ENCODE assay signal across 22 cellular contexts in the genomic region with DNA sequence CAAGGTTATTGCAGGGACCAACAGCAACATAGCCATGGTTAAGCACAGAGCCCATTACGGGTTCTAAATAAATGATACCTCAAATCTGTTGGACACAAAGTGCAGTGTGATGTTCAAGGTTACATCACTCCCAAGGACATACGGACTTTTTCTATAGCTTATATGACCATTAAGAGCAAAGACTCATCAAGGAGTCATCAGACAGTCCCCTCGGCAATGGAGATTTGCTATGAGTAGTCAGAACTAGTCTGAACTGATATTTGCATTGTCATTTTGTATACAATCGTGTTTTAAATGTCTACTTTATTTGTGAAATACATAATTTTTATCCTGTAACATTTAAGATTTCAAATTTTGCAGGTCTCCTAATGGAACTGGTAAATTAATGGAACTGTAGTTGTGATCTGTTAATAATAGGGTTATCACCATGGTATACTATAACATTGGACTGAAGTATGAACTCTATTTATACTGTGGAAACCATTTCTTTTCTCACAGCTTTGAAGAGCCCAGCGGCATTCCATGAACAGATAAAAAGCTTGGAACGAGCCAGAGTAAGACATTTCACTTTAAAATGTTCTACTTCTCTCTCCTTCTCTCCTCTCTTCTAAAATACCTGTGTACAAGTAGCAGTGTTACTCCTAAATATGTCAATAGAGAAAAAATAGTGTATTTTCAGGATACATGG.
"Had no signal": no experiment of that assay in that cellular context is flagged by ENCODE, and none has a peak within 500 bp of the region (broad histone marks: within the 10 kb centered on the region; RNA-seq: fewer than 3 reads in every experiment).

No MANE protein-coding gene starts in this region.

- H3K9me3 ChIP-seq: MG63, SJSA1 had no signal

- ATAC-seq: HepG2, Panc1 had no signal

- DNase-seq: IMR-90, Karpas-422, KG1, MG63, NCI-H1092, NCI-H1105 treated with DMSO at 0.1 percent for 48 hours, NCI-H1417 treated with DMSO at 0.1 percent for 48 hours, NCI-H146, NCI-H1694 treated with DMSO at 0.1 percent for 48 hours, NCI-H1930, NCI-H2081, NCI-H2107, NCI-H2227 treated with DMSO at 0.1 percent for 48 hours, NCI-H524, NCI-H526 treated with DMSO at 0.1 percent for 48 hours, NCI-H748 treated with DMSO at 0.1 percent for 48 hours, Right ventricle myocardium superior, SIG-M5 had no signal

- H3K27me3 ChIP-seq: MG63, SJSA1 had no signal

- FAIRE-seq: HepG2 had no signal

- H3K27ac ChIP-seq: SJSA1, SK-N-MC had no signal

- H3K4me3 ChIP-seq: MG63, SJSA1, SK-N-MC had no signal

- H3K36me3 ChIP-seq: MG63, SJSA1 had no signal

- H3K4me1 ChIP-seq: SJSA1 had no signal
